8 cellular contexts compared by ENCODE assay signal in the genomic region with DNA sequence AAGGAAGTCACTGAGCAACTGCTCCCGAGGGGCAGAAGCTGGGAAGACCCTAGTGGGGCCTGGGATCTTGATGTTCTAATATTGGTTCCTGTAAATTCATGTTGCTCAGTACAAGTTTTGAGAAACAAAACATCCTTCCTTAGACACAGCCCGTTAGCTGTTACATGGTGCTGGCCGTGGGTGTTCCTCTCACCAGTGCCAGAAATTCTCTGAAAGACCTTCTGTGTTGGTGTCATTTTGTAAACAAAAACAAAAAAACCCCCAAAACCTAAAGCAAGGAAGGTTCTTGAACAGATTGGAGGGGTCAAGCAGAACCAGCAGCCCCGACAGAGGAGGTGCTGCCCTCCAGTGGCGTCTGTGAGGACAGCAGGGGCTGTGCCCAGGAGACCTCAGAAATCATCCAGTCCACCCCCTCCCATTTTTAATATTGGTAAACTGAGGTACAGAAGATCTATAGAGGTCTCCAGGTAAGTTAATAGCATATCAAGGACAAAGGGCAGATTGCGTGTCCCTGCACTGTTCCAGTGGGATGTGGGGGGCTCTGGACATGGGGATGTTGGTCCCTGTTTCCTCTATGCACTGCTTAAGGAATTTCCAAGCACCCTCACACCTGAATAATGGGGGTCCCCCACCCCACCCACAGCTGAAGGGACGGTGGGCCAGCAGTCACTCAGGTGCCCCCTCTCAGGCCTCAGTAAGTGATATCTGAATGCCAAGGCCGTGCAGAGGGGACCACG.
DNase-seq lines count a peak whose midpoint lies in the region; ATAC-seq and TF ChIP-seq lines count a peak whose summit lies in the region.

No MANE protein-coding gene starts in this region.

- no peaks in the 10 kb centered on the region for H3K9me3 ChIP-seq in DND-41 (ENCODE audit: insufficient read depth, low read length, severe bottlenecking)

- no peaks in the 10 kb centered on the region for H3K36me3 ChIP-seq in DND-41 (ENCODE audit: insufficient read depth, low read length)
- no peaks in the 10 kb centered on the region for H3K36me3 ChIP-seq in KMS-11 (ENCODE audit: insufficient read depth)

- DNase-seq in DND-41 (peak; percentile 68), caudate nucleus (lab: John Stamatoyannopoulos, UW) (peak in 56 of 61 donors; percentile 8 to 73 (median 38)), left kidney (ENCODE audit: low read depth, low spot score) (peak; percentile 59), NCI-H2029 treated with DMSO at 0.1 percent for 48 hours (lab: John Stamatoyannopoulos, UW) (no peak)
- peak; percentile 35 for DNase-seq in activated CD4-positive, CD25-positive, alpha-beta regulatory T cell treated with anti-CD3 and anti-CD28 coated beads, Interleukin-2, amount 50 U/mL, for 16 hours (ENCODE audit: low read depth, low spot score)
- peak; percentile 54 to 71 for DNase-seq in stimulated activated CD4-positive, alpha-beta T cell treated with anti-CD3 and anti-CD28 coated beads, Interleukin-4, amount 100 ng/mL, for 48 hours (ENCODE audit: low read depth in 2 of 2)

- peaks cover 24% of the 10 kb centered on the region for H3K4me1 ChIP-seq in DND-41 (ENCODE audit: insufficient read depth, low read length)
- no peaks in the 10 kb centered on the region for H3K4me1 ChIP-seq in KMS-11 (ENCODE audit: low read depth, poor library complexity, severe bottlenecking)

- peak; percentile 78 for ATAC-seq in DND-41 (ENCODE audit: insufficient read depth, low read depth)
- ATAC-seq in GM21723 (IDR thresholded peaks at IDR 0.05; ENCODE audit: unreplicated experiment): no peak

- H3K27ac ChIP-seq in DND-41 (ENCODE audit: low read length): peak overlapping the region; percentile 69
- H3K27ac ChIP-seq in KMS-11: no peak overlapping the region
- peak overlapping the region; percentile 97 for H3K27ac ChIP-seq in caudate nucleus (ENCODE audit: low read depth, low read length)

- H2AFZ ChIP-seq in DND-41 (ENCODE audit: low read depth, low read length) (peak overlapping the region; percentile 67), KMS-11 (ENCODE audit: low read depth) (peak overlapping the region; percentile 17; the same call in 1 of the 2 replicates)

- TF ChIP-seq CTCF in DND-41 (IDR thresholded peaks at IDR 0.05; ENCODE audit: borderline replicate concordance, extremely low read depth, low read length, poor library complexity, severe bottlenecking): peak; percentile 99
- peak; percentile 95 for TF ChIP-seq CTCF in KMS-11 (conservative IDR thresholded peaks at IDR 0.05; ENCODE audit: low read depth, low read length)

- no peaks in the 10 kb centered on the region for H4K20me1 ChIP-seq in DND-41 (ENCODE audit: insufficient read depth, low read length)
- H4K20me1 ChIP-seq in KMS-11 (ENCODE audit: insufficient read depth): no peaks in the 10 kb centered on the region

- peak overlapping the region in 1 of 2 experiments; percentile 20; a peak in 1 of 4 replicates for H3K4me3 ChIP-seq in DND-41 (ENCODE audit: low read depth in 1 of 2, low read length in 2 of 2)
- H3K4me3 ChIP-seq in KMS-11 (IDR thresholded peaks at IDR 0.05; ENCODE audit: insufficient read depth, low read depth, low read length): no peak overlapping the region

- H3K9ac ChIP-seq in DND-41 (ENCODE audit: low read depth, low read length): peak overlapping the region; percentile 18
- no peak overlapping the region for H3K9ac ChIP-seq in KMS-11

- H3K4me2 ChIP-seq in DND-41 (ENCODE audit: insufficient read depth, low read length) (peak overlapping the region; percentile 43), KMS-11 (no peak overlapping the region)

- H3K27me3 ChIP-seq in DND-41 (ENCODE audit: insufficient read depth, low read length, poor library complexity) (no peaks in the 10 kb centered on the region), KMS-11 (ENCODE audit: insufficient read depth, low read depth) (no peaks in the 10 kb centered on the region; the same call in 1 of the 2 replicates)

- no peaks in the 10 kb centered on the region for H3K79me2 ChIP-seq in DND-41 (ENCODE audit: insufficient read depth, low read length)
- no peaks in the 10 kb centered on the region for H3K79me2 ChIP-seq in KMS-11 (ENCODE audit: insufficient read depth, low read depth)
